Comparison of ENCODE assay signal across 8 cellular contexts in genomic region chr16:89971495-89972243, GRCh38. TPM values are rescaled to one million over a fixed set of nuclear protein-coding genes. Genes with fewer than 3 reads are reported as not detected.
DNase-seq lines count a peak whose midpoint lies in the region; ATAC-seq, FAIRE-seq and TF ChIP-seq lines count a peak whose summit lies in the region.

No MANE protein-coding gene starts in this region.

- TF ChIP-seq CTCF in esophagus squamous epithelium (IDR thresholded peaks at IDR 0.05) (no peak), pancreas (IDR thresholded peaks at IDR 0.05) (no peak)

- DNase-seq in activated CD8-positive, alpha-beta memory T cell treated with anti-CD3 and anti-CD28 coated beads, Interleukin-2, amount 10 ng/mL, durations not matched to agents 7 days and 5 days: peak; percentile 48
- no peak for DNase-seq in activated CD8-positive, alpha-beta memory T cell treated with anti-CD3 and anti-CD28 coated beads for 24 hours
- DNase-seq in SJCRH30: no peak
- no peak for DNase-seq in esophagus squamous epithelium (lab: John Stamatoyannopoulos, UW)
- peak in 5 of 6 donors; percentile 36 to 82 (median 49) for DNase-seq in pancreas
- DNase-seq in SW 1271 (lab: John Stamatoyannopoulos, UW): no peak
- DNase-seq in ecto neural progenitor cell (ENCODE audit: low spot score): no peak

- peak overlapping the region; percentile 96 for H3K27ac Mint-ChIP-seq in activated CD8-positive, alpha-beta memory T cell treated with anti-CD3 and anti-CD28 coated beads, Interleukin-2, amount 10 ng/mL, durations not matched to agents 7 days and 5 days

- H3K27ac ChIP-seq in SJCRH30 (peak overlapping the region; percentile 76), esophagus squamous epithelium (peak overlapping the region; percentile 93 to 97 (median 94)), pancreas (peak overlapping the region; percentile 83 to 93 (median 88))

- FAIRE-seq in pancreas (lab: Jason Lieb, UNC): no peak

- peaks cover 16% of the 10 kb centered on the region for H3K36me3 Mint-ChIP-seq in activated CD8-positive, alpha-beta memory T cell treated with anti-CD3 and anti-CD28 coated beads, Interleukin-2, amount 10 ng/mL, durations not matched to agents 7 days and 5 days

- peak overlapping the region; percentile 99 for H3K4me3 Mint-ChIP-seq in activated CD8-positive, alpha-beta memory T cell treated with anti-CD3 and anti-CD28 coated beads, Interleukin-2, amount 10 ng/mL, durations not matched to agents 7 days and 5 days

- CTCF ChIA-PET in activated CD8-positive, alpha-beta memory T cell treated with anti-CD3 and anti-CD28 coated beads, Interleukin-2, amount 10 ng/mL, durations not matched to agents 7 days and 5 days (lab: Charles Lee): interaction anchor here (1.0 to 1.3 kb wide), 4 partner anchors 21 to 266 kb away, joined by 3 read pairs; no protein-coding TSS in a partner anchor

- H3K4me3 ChIP-seq in SJCRH30 (peak overlapping the region; percentile 94), esophagus squamous epithelium (peak overlapping the region; percentile 68 to 90 (median 86)), pancreas (peak overlapping the region; percentile 49 to 99 (median 78))

- H3K4me1 ChIP-seq in SJCRH30: no peaks in the 10 kb centered on the region
- peaks cover 6 to 46% (median 22%) of the 10 kb centered on the region in 3 donors for H3K4me1 ChIP-seq in esophagus squamous epithelium
- H3K4me1 ChIP-seq in pancreas: peaks cover 3 to 26% (median 7%) of the 10 kb centered on the region in 3 donors

- H3K9me3 Mint-ChIP-seq in activated CD8-positive, alpha-beta memory T cell treated with anti-CD3 and anti-CD28 coated beads, Interleukin-2, amount 10 ng/mL, durations not matched to agents 7 days and 5 days (ENCODE audit: low read depth): peaks cover 5% of the 10 kb centered on the region

- TF ChIP-seq POLR2A in esophagus squamous epithelium (IDR thresholded peaks at IDR 0.05): no peak

- no peak for ATAC-seq in activated CD8-positive, alpha-beta memory T cell treated with anti-CD3 and anti-CD28 coated beads, Interleukin-2, amount 10 ng/mL, durations not matched to agents 7 days and 5 days
- ATAC-seq in pancreas (peak; percentile 18 to 43 (median 32)), HG03571 (IDR thresholded peaks at IDR 0.05; ENCODE audit: unreplicated experiment) (no peak)

- intact Hi-C loops in esophagus squamous epithelium (cut with DNase I) (no loop called here), pancreas (cut with DNase I) (no loop called here)

- H3K4me1 Mint-ChIP-seq in activated CD8-positive, alpha-beta memory T cell treated with anti-CD3 and anti-CD28 coated beads, Interleukin-2, amount 10 ng/mL, durations not matched to agents 7 days and 5 days: peaks cover 30% of the 10 kb centered on the region

- WGBS in esophagus squamous epithelium, 2 donors: 69 to 77% methylated on average over 19 to 21 of the region's 42 CpGs
- WGBS in pancreas, 2 donors: 33 to 35% methylated on average over 42 of the region's 42 CpGs

- H3K36me3 ChIP-seq in SJCRH30 (no peaks in the 10 kb centered on the region), esophagus squamous epithelium (peaks cover 0 to 19% (median 0%) of the 10 kb centered on the region in 3 donors), pancreas (no peaks in the 10 kb centered on the region)

- H3K27me3 Mint-ChIP-seq in activated CD8-positive, alpha-beta memory T cell treated with anti-CD3 and anti-CD28 coated beads, Interleukin-2, amount 10 ng/mL, durations not matched to agents 7 days and 5 days: no peaks in the 10 kb centered on the region

- H3K9me3 ChIP-seq in SJCRH30 (replicated peaks) (no peaks in the 10 kb centered on the region; the same call in 1 of the 2 replicates), esophagus squamous epithelium (no peaks in the 10 kb centered on the region), pancreas (no peaks in the 10 kb centered on the region)

- H3K27me3 ChIP-seq in SJCRH30 (no peaks in the 10 kb centered on the region), esophagus squamous epithelium (no peaks in the 10 kb centered on the region), pancreas (no peaks in the 10 kb centered on the region)

RNA-seq across cellular contexts. Expression of gene DEF8, which starts 23.1 kb away (rescaled TPM):
- total RNA-seq in activated CD8-positive, alpha-beta memory T cell treated with anti-CD3 and anti-CD28 coated beads, Interleukin-2, amount 10 ng/mL, durations not matched to agents 7 days and 5 days: 10 to 100 TPM; 26.7 to 27.7 TPM
- 44.0 and 49.2 TPM in 2 replicates for total RNA-seq in SJCRH30 (2014; rRNA removed; shearing (Covaris generic))
- 10 to 100 TPM; 43.5 to 63.0 (median 52.4) TPM for total RNA-seq in esophagus squamous epithelium
- 10 to 100 TPM; 23.1 to 41.0 (median 27.5) TPM for total RNA-seq in pancreas
- polyA plus RNA-seq in pancreas: 10 to 100 TPM; 68.8 to 72.2 TPM

RNA-seq across cellular contexts. Expression of gene DBNDD1, which starts 47.6 kb away (rescaled TPM):
- total RNA-seq in activated CD8-positive, alpha-beta memory T cell treated with anti-CD3 and anti-CD28 coated beads, Interleukin-2, amount 10 ng/mL, durations not matched to agents 7 days and 5 days: not detected
- 13.5 and 14.4 TPM in 2 replicates for total RNA-seq in SJCRH30 (2014; rRNA removed; shearing (Covaris generic))
- 10 to 100 TPM in 2 of 4 donors, 1 to 10 TPM in 2; 5.8 to 29.2 (median 12.7) TPM for total RNA-seq in esophagus squamous epithelium
- total RNA-seq in pancreas: 10 to 100 TPM in 2 of 6 donors, 1 to 10 TPM in 4; 7.3 to 12.9 (median 9.7) TPM
- polyA plus RNA-seq in pancreas: 1 to 10 TPM; 6.2 to 8.9 TPM

RNA-seq across cellular contexts. Expression of gene TUBB3, which starts 48.5 kb away (rescaled TPM):
- 1 to 10 TPM; 3.6 to 5.0 TPM for total RNA-seq in activated CD8-positive, alpha-beta memory T cell treated with anti-CD3 and anti-CD28 coated beads, Interleukin-2, amount 10 ng/mL, durations not matched to agents 7 days and 5 days
- total RNA-seq in SJCRH30 (2014; rRNA removed; shearing (Covaris generic)): 47.0 and 48.3 TPM in 2 replicates
- total RNA-seq in esophagus squamous epithelium (1 to 10 TPM in 3 of 4 donors, not detected in 1; 2.2 to 9.6 (median 8.0) TPM), pancreas (10 to 100 TPM in 1 of 6 donors, 1 to 10 TPM in 3, under 1 TPM in 2; 0.37 to 25.4 (median 1.6) TPM)
- polyA plus RNA-seq in pancreas: 1 to 10 TPM; 1.8 to 4.7 TPM

RNA-seq across cellular contexts. Expression of gene MC1R, which starts 53.0 kb away (rescaled TPM):
- 1 to 10 TPM; 2.6 to 4.1 TPM for total RNA-seq in activated CD8-positive, alpha-beta memory T cell treated with anti-CD3 and anti-CD28 coated beads, Interleukin-2, amount 10 ng/mL, durations not matched to agents 7 days and 5 days
- 1.6 and 1.7 TPM in 2 replicates for total RNA-seq in SJCRH30 (2014; rRNA removed; shearing (Covaris generic))
- total RNA-seq in esophagus squamous epithelium: 1 to 10 TPM; 1.1 to 3.4 (median 2.0) TPM
- total RNA-seq in pancreas: 1 to 10 TPM; 1.1 to 3.3 (median 1.6) TPM
- 10 to 100 TPM in 1 of 2 donors, 1 to 10 TPM in 1; 9.4 to 14.3 TPM for polyA plus RNA-seq in pancreas

Comparison
In these comparisons a context has a peak if more than half of its experiments do, and no peak if none do; other contexts are left out.
1. DNase-seq: peak in activated CD8-positive, alpha-beta memory T cell treated with anti-CD3 and anti-CD28 coated beads, Interleukin-2, amount 10 ng/mL, durations not matched to agents 7 days and 5 days (single experiment) and pancreas (5 of 6); none in activated CD8-positive, alpha-beta memory T cell treated with anti-CD3 and anti-CD28 coated beads for 24 hours (single experiment), SJCRH30 (0 of 2), esophagus squamous epithelium (single experiment), SW 1271 (0 of 2) and ecto neural progenitor cell (single experiment).
2. ATAC-seq: peak in pancreas (4 of 4); none in activated CD8-positive, alpha-beta memory T cell treated with anti-CD3 and anti-CD28 coated beads, Interleukin-2, amount 10 ng/mL, durations not matched to agents 7 days and 5 days (single experiment) and HG03571 (single experiment).
3. RNA of gene DBNDD1, which starts 47.6 kb away (total RNA-seq): 5.8 to 29.2 TPM in esophagus squamous epithelium, 13.5 to 14.4 TPM in SJCRH30 and 7.3 to 12.9 TPM in pancreas; not detected in activated CD8-positive, alpha-beta memory T cell treated with anti-CD3 and anti-CD28 coated beads, Interleukin-2, amount 10 ng/mL, durations not matched to agents 7 days and 5 days; every median in the first group is over 4 times any median in the second.
4. Peak in every context shown above with its lines, with median percentiles within 50 percentile points of each other: H3K27ac ChIP-seq and H3K4me3 ChIP-seq.